Comparison of ENCODE assay signal across 13 cellular contexts in the genomic region with DNA sequence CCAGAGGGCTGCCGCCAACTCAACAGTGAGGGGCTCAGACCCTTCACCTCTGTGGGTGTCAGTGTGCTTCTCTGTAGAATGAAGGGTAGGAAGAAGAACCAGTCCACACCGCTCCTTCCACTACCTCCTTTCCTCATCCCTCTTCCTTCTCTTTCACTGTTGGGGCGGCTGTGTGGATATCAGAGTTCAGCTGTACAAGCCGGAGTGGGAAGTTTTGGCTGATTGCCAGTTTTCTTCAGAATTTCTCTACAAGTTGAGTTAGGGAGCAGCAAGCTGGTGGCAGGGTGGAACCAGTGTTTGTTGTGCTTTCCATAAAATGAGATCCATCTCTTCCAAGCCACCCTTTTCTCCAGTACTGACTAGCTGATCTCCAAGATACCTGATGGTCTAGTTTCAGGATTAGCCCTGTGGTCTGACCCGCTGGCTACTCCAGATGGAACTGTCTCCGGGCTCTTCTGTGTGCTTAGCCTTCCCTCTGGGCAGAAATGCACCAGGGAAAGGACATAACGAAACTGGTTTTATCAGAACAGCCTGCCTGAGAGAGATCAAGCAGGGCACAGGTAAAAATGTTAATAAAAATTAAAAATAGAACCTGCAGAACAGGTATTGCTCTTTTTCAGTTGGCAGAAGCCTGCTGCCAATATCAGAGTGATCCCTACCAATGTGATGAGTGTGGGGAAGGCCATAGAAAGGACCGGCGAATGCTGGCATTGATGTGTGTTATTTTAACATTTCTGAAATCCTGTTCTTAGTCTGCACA.
DNase-seq lines count a peak whose midpoint lies in the region; ATAC-seq and TF ChIP-seq lines count a peak whose summit lies in the region.
"Had no signal": no experiment of that assay in that cellular context is flagged by ENCODE, and none has a peak within 500 bp of the region (broad histone marks: within the 10 kb centered on the region; RNA-seq: fewer than 3 reads in every experiment).

No MANE protein-coding gene starts in this region.

- H3K27ac Mint-ChIP-seq in glutamatergic neuron (ENCODE audit: unreplicated experiment), result peak overlapping the region; percentile 36
- H3K27ac Mint-ChIP-seq: natural killer cell treated with Interleukin-12 subunit alpha and Interleukin-12 subunit beta and Interleukin-15 and Interleukin-18, amount 100 ng/mL, for 72 hours had no signal

- CTCF ChIA-PET in RWPE1 (lab: Yijun Ruan, JAX), result interaction anchor here (0.5 to 1.2 kb wide), 6 partner anchors 52 to 1724 kb away, joined by 3 to 5 read pairs (median 3); no protein-coding TSS in a partner anchor

- no peak for ATAC-seq in GM19452 (IDR thresholded peaks at IDR 0.05; ENCODE audit: unreplicated experiment)

- no peaks in the 10 kb centered on the region for H3K36me3 Mint-ChIP-seq in glutamatergic neuron (ENCODE audit: unreplicated experiment)
- H3K36me3 Mint-ChIP-seq: natural killer cell treated with Interleukin-12 subunit alpha and Interleukin-12 subunit beta and Interleukin-15 and Interleukin-18, amount 100 ng/mL, for 72 hours had no signal

- H3K9me3 ChIP-seq in skeletal muscle tissue (ENCODE audit: control insufficient read depth in 3 of 3, low read length in 3 of 3), result no peaks in the 10 kb centered on the region

- H3K27me3 ChIP-seq in skeletal muscle tissue (ENCODE audit: control insufficient read depth in 3 of 3, insufficient read depth in 3 of 3, low read length in 3 of 3), result no peaks in the 10 kb centered on the region

- H3K4me1 ChIP-seq in skeletal muscle tissue (ENCODE audit: control insufficient read depth in 3 of 3, insufficient read depth in 3 of 3, low read length in 3 of 3), result peaks cover 14 to 30% (median 15%) of the 10 kb centered on the region in 3 donors

- H3K36me3 ChIP-seq in skeletal muscle tissue (ENCODE audit: control insufficient read depth in 3 of 3, insufficient read depth in 3 of 3, low read length in 3 of 3), result no peaks in the 10 kb centered on the region

- POLR2A ChIA-PET in RWPE1 (lab: Yijun Ruan, JAX; ENCODE audit: low non-redundant PET), result no interaction called here

- no peaks in the 10 kb centered on the region for H3K9me3 Mint-ChIP-seq in glutamatergic neuron (ENCODE audit: unreplicated experiment)
- H3K9me3 Mint-ChIP-seq: natural killer cell treated with Interleukin-12 subunit alpha and Interleukin-12 subunit beta and Interleukin-15 and Interleukin-18, amount 100 ng/mL, for 72 hours had no signal

- H3K27ac ChIP-seq in RWPE1 (peak overlapping the region; percentile 48), skeletal muscle tissue (ENCODE audit: low read depth, low read length) (peak overlapping the region; percentile 37)

- H3K9ac ChIP-seq in skeletal muscle tissue (ENCODE audit: low read depth in 1 of 3, low read length in 3 of 3), result no peak overlapping the region

- no peak overlapping the region for H3K4me3 Mint-ChIP-seq in glutamatergic neuron (ENCODE audit: unreplicated experiment)
- H3K4me3 Mint-ChIP-seq: natural killer cell treated with Interleukin-12 subunit alpha and Interleukin-12 subunit beta and Interleukin-15 and Interleukin-18, amount 100 ng/mL, for 72 hours had no signal

- H3K27me3 Mint-ChIP-seq in glutamatergic neuron (ENCODE audit: unreplicated experiment), result no peaks in the 10 kb centered on the region

- TF ChIP-seq CTCF in RWPE1 (conservative IDR thresholded peaks at IDR 0.05; ENCODE audit: low read depth), result no peak
- no peak for TF ChIP-seq CTCF in glutamatergic neuron (IDR thresholded peaks at IDR 0.05; ENCODE audit: partially characterized antibody, unreplicated experiment)

- H3K4me3 ChIP-seq in skeletal muscle tissue (ENCODE audit: low read length in 3 of 3), result no peak overlapping the region

- DNase-seq in DMS 273 (lab: John Stamatoyannopoulos, UW; ENCODE audit: unreplicated experiment) (peak; percentile 61), DMS 273 treated with DMSO at 0.1 percent for 48 hours (lab: John Stamatoyannopoulos, UW) (no peak), RWPE1 (ENCODE audit: low spot score) (no peak), glutamatergic neuron (no peak), DMS114 treated with DMSO at 0.1 percent for 48 hours (lab: John Stamatoyannopoulos, UW; ENCODE audit: unreplicated experiment) (no peak)
- no peak for DNase-seq in activated naive CD4-positive, alpha-beta T cell treated with anti-CD3 and anti-CD28 coated beads, Interleukin-2, amount 50 U/mL, for 16 hours
- DNase-seq: activated T-cell treated with anti-CD3 and anti-CD28 coated beads, Interleukin-2, amount 50 U/mL, for 1 hour; GOT3; KBM-7; stimulated activated naive CD4-positive, alpha-beta T cell treated with Interleukin-2 at 50 U/mL for 16 hours had no signal

- H3K4me1 Mint-ChIP-seq in glutamatergic neuron (ENCODE audit: low read depth, unreplicated experiment), result peaks cover 31% of the 10 kb centered on the region
